ENCODE assay signal across 17 cellular contexts in the genomic region with DNA sequence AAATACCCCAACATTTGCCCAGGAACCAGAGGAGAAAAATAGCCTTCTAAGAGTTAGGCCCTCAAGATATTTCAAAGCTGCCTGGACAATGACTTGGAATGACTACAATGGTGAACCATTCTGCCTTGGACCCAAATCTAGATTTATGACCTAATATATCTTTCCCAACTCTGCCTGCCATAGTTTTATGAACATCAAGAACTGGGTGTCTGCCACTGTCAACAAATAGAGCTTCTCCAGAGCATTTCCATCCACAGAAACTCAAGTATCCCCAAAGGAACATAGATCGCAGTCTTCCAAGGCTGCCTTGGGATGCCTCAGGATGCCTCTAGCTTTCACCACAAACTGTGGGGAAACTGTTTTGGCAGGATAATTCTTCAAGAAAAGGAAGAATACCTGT. TPM values are rescaled to one million over a fixed set of nuclear protein-coding genes. Genes with fewer than 3 reads are reported as not detected.
DNase-seq lines count a peak whose midpoint lies in the region; ATAC-seq and TF ChIP-seq lines count a peak whose summit lies in the region.
"Had no signal": no experiment of that assay in that cellular context is flagged by ENCODE, and none has a peak within 500 bp of the region (broad histone marks: within the 10 kb centered on the region; RNA-seq: fewer than 3 reads in every experiment).

No MANE protein-coding gene starts in this region.

- TF ChIP-seq CTCF in brain microvascular endothelial cell (IDR thresholded peaks at IDR 0.05; ENCODE audit: low read depth, low read length, missing control alignments) (no peak), heart left ventricle (IDR thresholded peaks at IDR 0.05) (no peak)

- H3K4me3 ChIP-seq in brain microvascular endothelial cell (ENCODE audit: low read depth, low read length) (no peak overlapping the region), heart left ventricle (no peak overlapping the region)
- H3K4me3 ChIP-seq: SJSA1 had no signal

- H3K9me3 Mint-ChIP-seq in activated naive CD4-positive, alpha-beta T cell treated with anti-CD3 and anti-CD28 coated beads, Interleukin-2, amount 10 ng/mL, durations not matched to agents 7 days and 5 days, result no peaks in the 10 kb centered on the region

- H3K9me3 ChIP-seq in heart left ventricle, result no peaks in the 10 kb centered on the region
- H3K9me3 ChIP-seq: SJSA1 had no signal

- no peaks in the 10 kb centered on the region for H3K4me1 Mint-ChIP-seq in activated naive CD4-positive, alpha-beta T cell treated with anti-CD3 and anti-CD28 coated beads, Interleukin-2, amount 10 ng/mL, durations not matched to agents 7 days and 5 days
- H3K4me1 Mint-ChIP-seq: IgD-negative memory B cell, neural crest cell had no signal

- no peaks in the 10 kb centered on the region for H3K36me3 Mint-ChIP-seq in activated naive CD4-positive, alpha-beta T cell treated with anti-CD3 and anti-CD28 coated beads, Interleukin-2, amount 10 ng/mL, durations not matched to agents 7 days and 5 days

- H3K4me1 ChIP-seq in heart left ventricle, result peaks cover 0 to 20% (median 2%) of the 10 kb centered on the region in 12 donors

- CTCF ChIA-PET in activated naive CD4-positive, alpha-beta T cell treated with anti-CD3 and anti-CD28 coated beads, Interleukin-2, amount 10 ng/mL, durations not matched to agents 7 days and 5 days (lab: Charles Lee), result interaction anchor here (1.4 kb wide), 1 partner anchor 9 kb away, joined by 6 read pairs; no protein-coding TSS in a partner anchor

- no peaks in the 10 kb centered on the region for H3K36me3 ChIP-seq in brain microvascular endothelial cell (replicated peaks)
- H3K36me3 ChIP-seq in heart left ventricle, result peaks cover 0 to 14% (median 2%) of the 10 kb centered on the region in 9 donors
- H3K36me3 ChIP-seq: SJSA1 had no signal

- no peak overlapping the region for H3K27ac Mint-ChIP-seq in activated naive CD4-positive, alpha-beta T cell treated with anti-CD3 and anti-CD28 coated beads, Interleukin-2, amount 10 ng/mL, durations not matched to agents 7 days and 5 days
- H3K27ac Mint-ChIP-seq: IgD-negative memory B cell had no signal

- 71 to 78% (median 74%) methylated on average over 1 of the region's 1 CpG for WGBS in heart left ventricle, 4 donors

- H3K27ac ChIP-seq in brain microvascular endothelial cell (no peak overlapping the region), heart left ventricle (peak overlapping the region in 2 of 12 donors; percentile 22 to 46)
- H3K27ac ChIP-seq: SJSA1 had no signal

- intact Hi-C loops in heart left ventricle (cut with DNase I) (no loop called here), sciatic nerve (cut with DNase I) (no loop called here)

- H3K27me3 ChIP-seq in brain microvascular endothelial cell (replicated peaks) (no peaks in the 10 kb centered on the region), heart left ventricle (no peaks in the 10 kb centered on the region)
- H3K27me3 ChIP-seq: SJSA1 had no signal

- no peaks in the 10 kb centered on the region for H3K27me3 Mint-ChIP-seq in activated naive CD4-positive, alpha-beta T cell treated with anti-CD3 and anti-CD28 coated beads, Interleukin-2, amount 10 ng/mL, durations not matched to agents 7 days and 5 days

- DNase-seq in GM03348 (ENCODE audit: low spot score), result peak; percentile 57
- peak; percentile 20 for DNase-seq in brain microvascular endothelial cell
- no peak for DNase-seq in heart left ventricle
- no peak for DNase-seq in sciatic nerve (ENCODE audit: low spot score)
- DNase-seq in T-helper 1 cell, result no peak
- no peak for DNase-seq in activated naive CD4-positive, alpha-beta T cell treated with anti-CD3 and anti-CD28 coated beads, Interleukin-2, amount 10 ng/mL, durations not matched to agents 7 days and 5 days
- DNase-seq in globus pallidus (ENCODE audit: low spot score), result no peak
- DNase-seq: EL, NCI-H2081 treated with DMSO at 0.1 percent for 48 hours, NCI-H69, OCI-M1, T-helper 9 cell had no signal

- H3K4me3 Mint-ChIP-seq in activated naive CD4-positive, alpha-beta T cell treated with anti-CD3 and anti-CD28 coated beads, Interleukin-2, amount 10 ng/mL, durations not matched to agents 7 days and 5 days, result no peak overlapping the region
- H3K4me3 Mint-ChIP-seq: IgD-negative memory B cell, neural crest cell had no signal

- in situ Hi-C loops in brain microvascular endothelial cell (cut with HindIII; ENCODE audit: low pct_ligation_motif_present, low sequenced_read_pairs), result loop anchor here (25.0 kb wide), 1 partner anchor 925 kb away; no protein-coding TSS in a partner anchor

- no peak for TF ChIP-seq POLR2A in heart left ventricle (IDR thresholded peaks at IDR 0.05)

- ATAC-seq in heart left ventricle (peak in 3 of 4 donors; percentile 32 to 72 (median 67)), sciatic nerve (peak; percentile 74), HG03159 (IDR thresholded peaks at IDR 0.05; ENCODE audit: unreplicated experiment) (no peak)
- ATAC-seq: activated CD4-positive, CD25-positive, alpha-beta regulatory T cell treated with anti-CD3 and anti-CD28 coated beads, Interleukin-2, amount 50 U/mL, for 24 hours had no signal

RNA-seq across cellular contexts. Expression of a gene that starts 48.2 kb away (rescaled TPM):
- total RNA-seq in heart left ventricle (100 to 1,000 TPM in 5 of 9 donors, 10 to 100 TPM in 4; 80.9 to 148 (median 116) TPM), sciatic nerve (137 TPM)
- polyA plus RNA-seq in heart left ventricle, result 10 to 100 TPM; 24.5 to 36.3 TPM
- polyA plus RNA-seq: IgD-negative memory B cell had no signal

Comparison
In these comparisons a context has a peak if more than half of its experiments do, and no peak if none do; other contexts are left out.
1. DNase-seq: peak in GM03348 (single experiment) and brain microvascular endothelial cell (single experiment); none in heart left ventricle (0 of 5), sciatic nerve (single experiment), T-helper 1 cell (0 of 5), activated naive CD4-positive, alpha-beta T cell treated with anti-CD3 and anti-CD28 coated beads, Interleukin-2, amount 10 ng/mL, durations not matched to agents 7 days and 5 days (single experiment) and globus pallidus (single experiment).